Comparison of ENCODE assay signal across 17 cellular contexts in the genomic region with DNA sequence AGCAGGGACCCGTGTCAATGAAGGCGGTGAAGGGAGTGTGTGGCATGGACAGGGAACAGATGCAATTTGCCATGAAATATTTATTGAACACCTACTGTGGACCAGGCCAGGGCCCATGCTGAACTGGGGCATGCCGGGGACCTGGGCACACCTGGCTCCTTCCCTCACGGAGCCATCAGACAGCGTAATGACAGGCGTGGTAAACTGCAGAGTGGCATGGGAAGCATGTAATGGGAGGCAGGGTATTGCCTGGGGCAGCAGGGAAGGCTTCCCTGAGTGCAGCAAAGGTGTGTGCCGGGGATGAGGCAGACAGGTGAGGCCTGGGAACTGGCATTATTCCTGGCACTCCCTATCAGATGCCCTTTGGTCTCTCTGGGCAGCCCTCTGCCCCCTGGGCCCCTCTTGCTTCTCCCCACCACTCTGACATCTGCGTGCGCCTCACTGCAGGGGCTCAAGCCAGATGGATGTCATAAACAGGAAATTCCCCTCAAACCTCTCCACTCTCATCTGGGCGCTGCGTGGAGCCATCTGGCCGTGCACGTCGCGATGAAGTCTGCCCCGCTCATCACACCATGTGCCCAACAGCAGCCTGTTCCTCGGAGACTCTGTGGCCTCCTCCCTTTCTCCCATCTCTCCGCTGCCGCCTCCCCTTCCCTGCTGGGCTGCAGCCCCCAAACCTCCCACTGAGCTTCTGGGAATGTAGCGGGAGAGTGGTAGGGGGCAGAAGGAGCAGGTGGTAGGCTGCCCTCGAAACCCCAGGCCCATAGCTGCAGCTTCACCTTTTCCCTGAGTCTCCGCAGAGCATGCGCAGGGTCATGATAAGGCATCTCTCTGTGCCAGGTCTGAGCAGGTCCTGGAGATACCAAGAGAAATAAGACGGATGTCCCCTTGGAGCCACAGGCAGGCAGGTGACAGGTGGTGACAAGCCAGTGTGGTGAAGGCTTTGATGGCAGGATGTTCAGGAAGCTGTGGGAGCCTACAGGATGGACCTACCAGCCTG.
A peak's percentile ranks its signal among the peaks of the same experiment; 100 is the strongest.
DNase-seq lines count a peak whose midpoint lies in the region; ATAC-seq and TF ChIP-seq lines count a peak whose summit lies in the region.
"Had no signal": no experiment of that assay in that cellular context is flagged by ENCODE, and none has a peak within 500 bp of the region (broad histone marks: within the 10 kb centered on the region; RNA-seq: fewer than 3 reads in every experiment).

No MANE protein-coding gene starts in this region.

- H3K27me3 Mint-ChIP-seq in glutamatergic neuron (ENCODE audit: unreplicated experiment): peaks cover 28% of the 10 kb centered on the region

- intact Hi-C loops in transverse colon (cut with DNase I; ENCODE audit: low total_unique reads): loop anchor here (10.0 kb wide), 1 partner anchor 459 kb away; no protein-coding TSS in a partner anchor

- H3K36me3 Mint-ChIP-seq in glutamatergic neuron (ENCODE audit: unreplicated experiment): no peaks in the 10 kb centered on the region

- H3K9me3 Mint-ChIP-seq in glutamatergic neuron (ENCODE audit: unreplicated experiment): peaks cover 15% of the 10 kb centered on the region
- H3K9me3 Mint-ChIP-seq: activated CD4-positive, alpha-beta T cell treated with anti-CD3 and anti-CD28 coated beads, Interleukin-2, amount 10 ng/mL, durations not matched to agents 7 days and 5 days had no signal

- peak overlapping the region; percentile 93 for H3K27ac Mint-ChIP-seq in glutamatergic neuron (ENCODE audit: unreplicated experiment)
- H3K27ac Mint-ChIP-seq: activated CD4-positive, alpha-beta T cell treated with anti-CD3 and anti-CD28 coated beads, Interleukin-2, amount 10 ng/mL, durations not matched to agents 7 days and 5 days had no signal

- peaks cover 0 to 29% (median 19%) of the 10 kb centered on the region in 4 donors for H3K4me1 ChIP-seq in transverse colon

- peaks cover 48% of the 10 kb centered on the region for H3K4me1 Mint-ChIP-seq in glutamatergic neuron (ENCODE audit: low read depth, unreplicated experiment)
- H3K4me1 Mint-ChIP-seq: activated CD4-positive, alpha-beta T cell treated with anti-CD3 and anti-CD28 coated beads, Interleukin-2, amount 10 ng/mL, durations not matched to agents 7 days and 5 days had no signal

- TF ChIP-seq CTCF in glutamatergic neuron (IDR thresholded peaks at IDR 0.05; ENCODE audit: partially characterized antibody, unreplicated experiment) (no peak), transverse colon (IDR thresholded peaks at IDR 0.05) (no peak)

- H3K27ac ChIP-seq in transverse colon: peak overlapping the region; percentile 78 to 92 (median 85)

- H3K36me3 ChIP-seq in transverse colon: no peaks in the 10 kb centered on the region

- H3K27me3 ChIP-seq in transverse colon: peaks cover 4% of the 10 kb centered on the region

- H3K9me3 ChIP-seq in transverse colon: no peaks in the 10 kb centered on the region

- in situ Hi-C loops in transverse colon (cut with MboI; ENCODE audit: low pct_ligation_motif_present in 1 of 4, low pct_unique_long_range_greater_than_20kb in 1 of 4, low sequenced_read_pairs in 3 of 4): loop anchor here in 1 of 4 donors (25.0 kb wide), 1 partner anchor 221 kb away; no protein-coding TSS in a partner anchor

- TF ChIP-seq POLR2A in transverse colon (IDR thresholded peaks at IDR 0.05): no peak

- ATAC-seq in HG02571 (IDR thresholded peaks at IDR 0.05; ENCODE audit: unreplicated experiment) (no peak), HG02623 (IDR thresholded peaks at IDR 0.05; ENCODE audit: unreplicated experiment) (no peak)
- ATAC-seq: HCT116 had no signal

- 40 to 85% methylated on average over 2 to 24 of the region's 24 CpGs for WGBS in transverse colon (ENCODE audit: low coverage in 1 of 2), 2 donors

- no peak overlapping the region for H3K4me3 Mint-ChIP-seq in glutamatergic neuron (ENCODE audit: unreplicated experiment)
- H3K4me3 Mint-ChIP-seq: activated CD4-positive, alpha-beta T cell treated with anti-CD3 and anti-CD28 coated beads, Interleukin-2, amount 10 ng/mL, durations not matched to agents 7 days and 5 days had no signal

- no peak overlapping the region for H3K4me3 ChIP-seq in transverse colon
- H3K4me3 ChIP-seq: lung had no signal

- DNase-seq in NCI-H82 (lab: John Stamatoyannopoulos, UW) (peak; percentile 71), NCI-H82 treated with DMSO at 0.1 percent for 48 hours (lab: John Stamatoyannopoulos, UW; ENCODE audit: unreplicated experiment) (no peak), RPMI7951 (ENCODE audit: low read depth) (peak; percentile 36), glutamatergic neuron (peak; percentile 69), transverse colon (no peak), medulla oblongata (ENCODE audit: extremely low spot score) (no peak)
- DNase-seq: activated CD4-positive, alpha-beta T cell treated with anti-CD3 and anti-CD28 coated beads, Interleukin-2, amount 10 ng/mL, durations not matched to agents 7 days and 5 days; activated T-cell treated with anti-CD3 and anti-CD28 coated beads, Interleukin-2, amount 50 U/mL, for 48 hours; cerebellar nuclear complex; NCI-H226; stimulated activated CD4-positive, alpha-beta T cell treated with anti-CD3 and anti-CD28 coated beads, Interleukin-15, amount 100 ng/mL, for 24 hours; substantia nigra; T-helper 2 cell had no signal

- no peak for TF ChIP-seq EP300 in transverse colon (IDR thresholded peaks at IDR 0.05; ENCODE audit: low read depth)

Comparison
In these comparisons a context has a peak if more than half of its experiments do, and no peak if none do; other contexts are left out.
1. DNase-seq: peak in NCI-H82 (single experiment), RPMI7951 (single experiment) and glutamatergic neuron (single experiment); none in NCI-H82 treated with DMSO at 0.1 percent for 48 hours (single experiment), transverse colon (single experiment) and medulla oblongata (single experiment).